Comparison of ENCODE assay signal across 19 cellular contexts in genomic region chr7:127732306-127732705, GRCh38.
A peak's percentile ranks its signal among the peaks of the same experiment; 100 is the strongest.
DNase-seq lines count a peak whose midpoint lies in the region; ATAC-seq and TF ChIP-seq lines count a peak whose summit lies in the region.
"Had no signal": no experiment of that assay in that cellular context is flagged by ENCODE, and none has a peak within 500 bp of the region (broad histone marks: within the 10 kb centered on the region; RNA-seq: fewer than 3 reads in every experiment).

No MANE protein-coding gene starts in this region.

- H3K4me2 ChIP-seq in GM23338 = no peak overlapping the region

- peaks cover 98% of the 10 kb centered on the region for H3K79me2 ChIP-seq in GM23338 (replicated peaks; ENCODE audit: insufficient read depth)

- H3F3A ChIP-seq in GM23338 (replicated peaks; ENCODE audit: low read depth) = no peaks in the 10 kb centered on the region

- H4K20me1 ChIP-seq in GM23338 (replicated peaks; ENCODE audit: insufficient read depth) = peaks cover 82% of the 10 kb centered on the region

- no peak overlapping the region for H3K4me3 ChIP-seq in GM23338
- H3K4me3 ChIP-seq: GM23248 had no signal

- H3K27ac Mint-ChIP-seq in GM23338 (peak overlapping the region; percentile 84; the same call in 1 of the 2 replicates), endothelial cell (ENCODE audit: unreplicated experiment) (no peak overlapping the region)
- H3K27ac Mint-ChIP-seq: B cell; CD4-positive, alpha-beta memory T cell; IgD-negative memory B cell had no signal

- TF ChIP-seq CTCF in 22Rv1 (IDR thresholded peaks at IDR 0.05) (no peak), GM23338 (conservative IDR thresholded peaks at IDR 0.05; ENCODE audit: low read depth in 2 of 2) (no peak), endothelial cell (IDR thresholded peaks at IDR 0.05; ENCODE audit: unreplicated experiment) (no peak)

- no peaks in the 10 kb centered on the region for H3K9me2 ChIP-seq in GM23338 (ENCODE audit: insufficient read depth)

- DNase-seq in GM23338 (ENCODE audit: low spot score) (no peak), endothelial cell (ENCODE audit: low spot score) (no peak), midbrain (lab: John Stamatoyannopoulos, UW) (peak; percentile 26), DMS53 treated with DMSO at 0.1 percent for 48 hours (lab: John Stamatoyannopoulos, UW; ENCODE audit: unreplicated experiment) (no peak), mesenteric fat pad (ENCODE audit: low spot score) (no peak)
- DNase-seq: ACHN; C1 segment of cervical spinal cord; CD4-positive, alpha-beta memory T cell; COR-L47; DMS153; DND-41; GDM1; GM23248; H9 had no signal

- peak overlapping the region; percentile 25; the same call in 1 of the 2 replicates for H3K27ac ChIP-seq in 22Rv1
- no peak overlapping the region; the same call in 1 of the 2 replicates for H3K27ac ChIP-seq in GM23338 (ENCODE audit: low read depth)
- H3K27ac ChIP-seq: GM23248 had no signal

- H2AFZ ChIP-seq in GM23338 = no peak overlapping the region
- H2AFZ ChIP-seq: GM23248 had no signal

- H3K4me1 ChIP-seq in GM23338 (ENCODE audit: insufficient read depth) = peaks cover 28% of the 10 kb centered on the region

- H3K4me3 Mint-ChIP-seq in GM23338 = no peak overlapping the region
- peak overlapping the region; percentile 4 for H3K4me3 Mint-ChIP-seq in endothelial cell (ENCODE audit: unreplicated experiment)
- H3K4me3 Mint-ChIP-seq: B cell; CD4-positive, alpha-beta memory T cell; H9; IgD-negative memory B cell had no signal

- H3K4me1 Mint-ChIP-seq in GM23338 (peaks cover 30% of the 10 kb centered on the region), endothelial cell (ENCODE audit: unreplicated experiment) (peaks cover 48% of the 10 kb centered on the region)

- ATAC-seq in GM23338 = no peak
- no peak for ATAC-seq in HG03280 (IDR thresholded peaks at IDR 0.05; ENCODE audit: unreplicated experiment)
- ATAC-seq in GM19035 (IDR thresholded peaks at IDR 0.05; ENCODE audit: unreplicated experiment) = no peak

- H3K27me3 Mint-ChIP-seq in GM23338 (ENCODE audit: insufficient read depth, low read depth, poor library complexity) (peaks cover 1% of the 10 kb centered on the region), endothelial cell (ENCODE audit: unreplicated experiment) (peaks cover 4% of the 10 kb centered on the region)
- H3K27me3 Mint-ChIP-seq: B cell; CD4-positive, alpha-beta memory T cell; IgD-negative memory B cell had no signal

- H3K9me3 Mint-ChIP-seq in GM23338 (no peaks in the 10 kb centered on the region), endothelial cell (ENCODE audit: unreplicated experiment) (no peaks in the 10 kb centered on the region)
- H3K9me3 Mint-ChIP-seq: CD4-positive, alpha-beta memory T cell; H9; IgD-negative memory B cell had no signal

- H3K27me3 ChIP-seq in GM23338 (ENCODE audit: insufficient read depth) = no peaks in the 10 kb centered on the region

- peaks cover 11% of the 10 kb centered on the region for H3K36me3 ChIP-seq in GM23338 (ENCODE audit: insufficient read depth)

- H3K36me3 Mint-ChIP-seq in GM23338 (ENCODE audit: low read depth) (peaks cover 55% of the 10 kb centered on the region), endothelial cell (ENCODE audit: low read depth, unreplicated experiment) (peaks cover 46% of the 10 kb centered on the region)

TF ChIP-seq in GM23338, 12 proteins besides CTCF, POLR2A, EP300 and RAD21 (continues in another document):
- TF ChIP-seq, protein P1, sequence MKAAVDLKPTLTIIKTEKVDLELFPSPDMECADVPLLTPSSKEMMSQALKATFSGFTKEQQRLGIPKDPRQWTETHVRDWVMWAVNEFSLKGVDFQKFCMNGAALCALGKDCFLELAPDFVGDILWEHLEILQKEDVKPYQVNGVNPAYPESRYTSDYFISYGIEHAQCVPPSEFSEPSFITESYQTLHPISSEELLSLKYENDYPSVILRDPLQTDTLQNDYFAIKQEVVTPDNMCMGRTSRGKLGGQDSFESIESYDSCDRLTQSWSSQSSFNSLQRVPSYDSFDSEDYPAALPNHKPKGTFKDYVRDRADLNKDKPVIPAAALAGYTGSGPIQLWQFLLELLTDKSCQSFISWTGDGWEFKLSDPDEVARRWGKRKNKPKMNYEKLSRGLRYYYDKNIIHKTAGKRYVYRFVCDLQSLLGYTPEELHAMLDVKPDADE (IDR thresholded peaks at IDR 0.05) = no peak
- TF ChIP-seq REST (IDR thresholded peaks at IDR 0.05; ENCODE audit: unreplicated experiment) (no peak), NANOG (IDR thresholded peaks at IDR 0.05; ENCODE audit: borderline replicate concordance) (no peak), POLR2AphosphoS5 (IDR thresholded peaks at IDR 0.05; ENCODE audit: low read depth) (no peak), STAT1 (IDR thresholded peaks at IDR 0.05; ENCODE audit: unreplicated experiment) (no peak), ZNF331 (CRISPR knock-in tag; IDR thresholded peaks at IDR 0.05; ENCODE audit: low read depth) (no peak), JUNB (IDR thresholded peaks at IDR 0.05; ENCODE audit: unreplicated experiment) (no peak), EZH2phosphoT487 (IDR thresholded peaks at IDR 0.05; ENCODE audit: unreplicated experiment) (no peak), ZNF114 (CRISPR knock-in tag; IDR thresholded peaks at IDR 0.05) (no peak), CREB1 (CRISPR knock-in tag; IDR thresholded peaks at IDR 0.05; ENCODE audit: low read depth) (no peak)
